1 cellular context compared by ENCODE assay signal in the genomic region with DNA sequence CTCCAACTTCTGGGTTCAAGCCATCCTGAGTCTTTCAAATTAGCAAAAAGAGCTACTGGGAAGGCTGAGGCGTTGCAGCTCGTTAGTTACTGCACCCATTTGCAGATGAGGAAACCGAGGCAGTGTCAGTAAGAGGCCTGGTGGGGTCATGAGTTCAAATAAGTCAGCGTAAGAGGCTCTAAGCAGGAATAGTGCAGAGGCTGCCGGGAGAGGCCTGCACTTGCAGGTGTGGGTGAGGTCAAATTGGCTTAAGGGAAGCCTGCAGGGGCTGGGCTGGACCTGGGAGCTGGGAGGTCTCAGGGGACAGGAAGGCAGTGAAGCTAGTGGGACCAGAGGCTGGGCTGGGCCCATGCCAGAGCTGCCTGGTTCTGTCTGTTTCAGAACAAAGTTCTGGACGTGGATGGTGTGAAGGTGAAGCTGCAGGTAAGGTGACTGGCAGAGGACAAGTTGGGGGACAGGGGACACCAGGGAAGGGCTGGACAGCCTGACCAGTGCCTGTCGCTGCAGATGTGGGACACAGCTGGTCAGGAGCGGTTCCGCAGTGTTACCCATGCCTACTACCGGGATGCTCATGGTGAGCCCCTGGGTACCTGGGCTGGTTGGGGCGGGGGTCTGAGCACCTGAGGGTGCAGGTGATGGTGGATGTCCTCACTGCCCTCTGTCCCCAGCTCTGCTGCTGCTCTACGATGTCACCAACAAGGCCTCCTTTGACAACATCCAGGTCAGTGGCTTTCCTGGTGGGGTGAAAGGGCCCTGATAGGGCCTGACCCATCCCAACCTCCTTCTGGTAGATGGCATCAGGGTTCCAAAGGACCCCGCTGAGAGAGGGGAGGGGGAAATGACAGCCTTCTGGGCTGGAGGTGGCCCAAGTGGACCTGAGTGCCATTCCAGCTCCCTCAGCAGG.
TF ChIP-seq lines count a peak whose summit lies in the region.

No MANE protein-coding gene starts in this region.

TF ChIP-seq in H1, 55 proteins besides CTCF, POLR2A, EP300 and RAD21:
- TF ChIP-seq CTBP2 (IDR thresholded peaks at IDR 0.05; ENCODE audit: borderline replicate concordance, insufficient read depth, insufficient read length, low read length) (peak; percentile 13), SIRT6 (IDR thresholded peaks at IDR 0.05; ENCODE audit: low read length) (peak; percentile 30), TAF7 (optimal IDR thresholded peaks at IDR 0.05; ENCODE audit: borderline replicate concordance, low read depth, low read length) (peak; percentile 58), POLR2AphosphoS5 (IDR thresholded peaks at IDR 0.05; ENCODE audit: low read depth, low read length) (peak; percentile 95)
- TF ChIP-seq, protein P1, sequence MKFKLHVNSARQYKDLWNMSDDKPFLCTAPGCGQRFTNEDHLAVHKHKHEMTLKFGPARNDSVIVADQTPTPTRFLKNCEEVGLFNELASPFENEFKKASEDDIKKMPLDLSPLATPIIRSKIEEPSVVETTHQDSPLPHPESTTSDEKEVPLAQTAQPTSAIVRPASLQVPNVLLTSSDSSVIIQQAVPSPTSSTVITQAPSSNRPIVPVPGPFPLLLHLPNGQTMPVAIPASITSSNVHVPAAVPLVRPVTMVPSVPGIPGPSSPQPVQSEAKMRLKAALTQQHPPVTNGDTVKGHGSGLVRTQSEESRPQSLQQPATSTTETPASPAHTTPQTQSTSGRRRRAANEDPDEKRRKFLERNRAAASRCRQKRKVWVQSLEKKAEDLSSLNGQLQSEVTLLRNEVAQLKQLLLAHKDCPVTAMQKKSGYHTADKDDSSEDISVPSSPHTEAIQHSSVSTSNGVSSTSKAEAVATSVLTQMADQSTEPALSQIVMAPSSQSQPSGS (IDR thresholded peaks at IDR 0.05; ENCODE audit: low read length): no peak
